In the genomic region with DNA sequence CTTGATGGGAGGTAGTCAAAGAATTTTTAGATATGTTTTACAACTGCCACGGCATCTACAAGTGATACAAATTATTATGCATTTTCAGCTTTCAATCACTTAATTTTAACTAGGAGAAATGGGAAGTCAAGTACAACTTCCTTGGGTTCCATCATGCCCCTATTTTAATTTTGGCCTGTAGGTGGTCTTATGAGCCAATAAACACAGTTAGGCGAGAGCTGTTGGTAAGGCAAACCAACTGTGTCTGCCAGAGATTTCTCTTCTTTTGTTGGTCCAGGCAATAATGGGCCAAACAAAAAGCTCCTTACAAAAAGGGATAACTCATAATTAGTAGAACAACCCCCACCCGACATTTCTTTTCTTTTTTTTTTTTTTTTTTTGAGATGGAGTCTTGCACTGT, we compare ENCODE assay signal across 20 cellular contexts.
"Had no signal": no experiment of that assay in that cellular context is flagged by ENCODE, and none has a peak within 500 bp of the region (broad histone marks: within the 10 kb centered on the region; RNA-seq: fewer than 3 reads in every experiment).

No MANE protein-coding gene starts in this region.

- H3K4me3 Mint-ChIP-seq: dendritic cell treated with granulocyte-macrophage colony-stimulating factor and Interleukin-4, amounts not matched to agents 40 ng/mL and 50 ng/mL, for 4 days; effector memory CD8-positive, alpha-beta T cell; naive thymus-derived CD8-positive, alpha-beta T cell; stimulated activated memory B cell treated with anti-CD40 and anti-IgM and Interleukin-4, amounts not matched to agents 10 μg/mL and 1 μg/mL and 100 μg/mL, for 72 hours; stimulated activated naive CD8-positive, alpha-beta T cell treated with anti-CD3 and anti-CD28 coated beads, Interleukin-15, Interleukin-2, amounts not matched to agents 100 ng/mL and 50 ng/mL, for 24 hours had no signal

- H3K27ac ChIP-seq: esophagus squamous epithelium, spleen, tibial artery, upper lobe of left lung, uterus had no signal

- H3K36me3 ChIP-seq: esophagus squamous epithelium, spleen, tibial artery, upper lobe of left lung, uterus had no signal

- ATAC-seq: effector memory CD8-positive, alpha-beta T cell; left colon; left ventricle myocardium superior; naive thymus-derived CD8-positive, alpha-beta T cell; sciatic nerve; stimulated activated memory B cell treated with anti-CD40 and anti-IgM and Interleukin-4, amounts not matched to agents 10 μg/mL and 1 μg/mL and 100 μg/mL, for 72 hours had no signal

- H3K9me3 Mint-ChIP-seq: dendritic cell treated with granulocyte-macrophage colony-stimulating factor and Interleukin-4, amounts not matched to agents 40 ng/mL and 50 ng/mL, for 4 days; effector memory CD8-positive, alpha-beta T cell; naive thymus-derived CD8-positive, alpha-beta T cell; stimulated activated memory B cell treated with anti-CD40 and anti-IgM and Interleukin-4, amounts not matched to agents 10 μg/mL and 1 μg/mL and 100 μg/mL, for 72 hours; stimulated activated naive CD8-positive, alpha-beta T cell treated with anti-CD3 and anti-CD28 coated beads, Interleukin-15, Interleukin-2, amounts not matched to agents 100 ng/mL and 50 ng/mL, for 24 hours had no signal

- H3K4me3 ChIP-seq: esophagus squamous epithelium, lung, spleen, tibial artery, upper lobe of left lung, uterus had no signal

- H3K27me3 Mint-ChIP-seq: dendritic cell treated with granulocyte-macrophage colony-stimulating factor and Interleukin-4, amounts not matched to agents 40 ng/mL and 50 ng/mL, for 4 days; stimulated activated memory B cell treated with anti-CD40 and anti-IgM and Interleukin-4, amounts not matched to agents 10 μg/mL and 1 μg/mL and 100 μg/mL, for 72 hours had no signal

- H3K27me3 ChIP-seq: esophagus squamous epithelium, spleen, tibial artery, upper lobe of left lung, uterus had no signal

- H3K4me1 ChIP-seq: esophagus squamous epithelium, spleen, tibial artery, upper lobe of left lung, uterus had no signal

- H3K9me3 ChIP-seq: esophagus squamous epithelium, spleen, tibial artery, upper lobe of left lung, uterus had no signal

- DNase-seq: effector memory CD8-positive, alpha-beta T cell; esophagus squamous epithelium; foreskin fibroblast; left colon; left ventricle myocardium superior; mesenchymal stem cell; naive thymus-derived CD8-positive, alpha-beta T cell; posterior cingulate gyrus; spleen; stimulated activated CD4-positive, alpha-beta T cell treated with anti-CD3 and anti-CD28 coated beads, Interleukin-15, amount 100 ng/mL, for 24 hours; stimulated activated CD4-positive, alpha-beta T cell treated with anti-CD3 and anti-CD28 coated beads, Interleukin-1b, Interleukin-23, amount 100 ng/mL, for 48 hours; stimulated activated CD4-positive, alpha-beta T cell treated with anti-CD3 and anti-CD28 coated beads, Interleukin-4, amount 100 ng/mL, for 24 hours; tibial artery; upper lobe of left lung; uterus had no signal

- H3K36me3 Mint-ChIP-seq: naive thymus-derived CD8-positive, alpha-beta T cell; stimulated activated memory B cell treated with anti-CD40 and anti-IgM and Interleukin-4, amounts not matched to agents 10 μg/mL and 1 μg/mL and 100 μg/mL, for 72 hours had no signal

- H3K27ac Mint-ChIP-seq: dendritic cell treated with granulocyte-macrophage colony-stimulating factor and Interleukin-4, amounts not matched to agents 40 ng/mL and 50 ng/mL, for 4 days; effector memory CD8-positive, alpha-beta T cell; naive thymus-derived CD8-positive, alpha-beta T cell; stimulated activated memory B cell treated with anti-CD40 and anti-IgM and Interleukin-4, amounts not matched to agents 10 μg/mL and 1 μg/mL and 100 μg/mL, for 72 hours; stimulated activated naive CD8-positive, alpha-beta T cell treated with anti-CD3 and anti-CD28 coated beads, Interleukin-15, Interleukin-2, amounts not matched to agents 100 ng/mL and 50 ng/mL, for 24 hours had no signal

- H3K4me1 Mint-ChIP-seq: naive thymus-derived CD8-positive, alpha-beta T cell; stimulated activated memory B cell treated with anti-CD40 and anti-IgM and Interleukin-4, amounts not matched to agents 10 μg/mL and 1 μg/mL and 100 μg/mL, for 72 hours had no signal
